10 cellular contexts compared by ENCODE assay signal in genomic region chr3:36892457-36893136, GRCh38. TPM values are rescaled to one million over a fixed set of nuclear protein-coding genes. Genes with fewer than 3 reads are reported as not detected.
A peak's percentile ranks its signal among the peaks of the same experiment; 100 is the strongest.
DNase-seq lines count a peak whose midpoint lies in the region; ATAC-seq and TF ChIP-seq lines count a peak whose summit lies in the region.
"Had no signal": no experiment of that assay in that cellular context is flagged by ENCODE, and none has a peak within 500 bp of the region (broad histone marks: within the 10 kb centered on the region; RNA-seq: fewer than 3 reads in every experiment).

No MANE protein-coding gene starts in this region.

- TF ChIP-seq EP300 in upper lobe of left lung (IDR thresholded peaks at IDR 0.05) = no peak

- intact Hi-C loops in heart left ventricle (cut with DNase I) = no loop called here
- intact Hi-C loops in Right ventricle myocardium inferior (cut with DNase I) = no loop called here
- intact Hi-C loops in activated CD8-positive, alpha-beta T cell treated with anti-CD3 and anti-CD28 coated beads for 36 hours (cut with micrococcal nuclease) = no loop called here
- intact Hi-C loops in left lung (cut with DNase I) = no loop called here

- ATAC-seq in heart left ventricle = no peak
- ATAC-seq in Right ventricle myocardium inferior = no peak
- ATAC-seq in activated CD8-positive, alpha-beta T cell treated with anti-CD3 and anti-CD28 coated beads for 36 hours = no peak
- no peak for ATAC-seq in left lung
- ATAC-seq in upper lobe of left lung (ENCODE audit: low FRiP score in 2 of 2) = no peak
- ATAC-seq in HG03520 (IDR thresholded peaks at IDR 0.05; ENCODE audit: unreplicated experiment) = no peak

- H3K27ac ChIP-seq in heart left ventricle (peak overlapping the region in 10 of 12 donors; percentile 8 to 81 (median 55)), left lung (peak overlapping the region; percentile 49 to 85), upper lobe of left lung (peak overlapping the region; percentile 20 to 81 (median 62))

- TF ChIP-seq POLR2A in heart left ventricle (IDR thresholded peaks at IDR 0.05) (no peak), upper lobe of left lung (IDR thresholded peaks at IDR 0.05) (no peak)

- no peak overlapping the region for H3K4me3 Mint-ChIP-seq in activated CD8-positive, alpha-beta T cell treated with anti-CD3 and anti-CD28 coated beads for 36 hours

- H3K27me3 ChIP-seq in heart left ventricle = no peaks in the 10 kb centered on the region
- H3K27me3 ChIP-seq in left lung = no peaks in the 10 kb centered on the region
- H3K27me3 ChIP-seq in upper lobe of left lung = no peaks in the 10 kb centered on the region
- H3K27me3 ChIP-seq: tibial nerve had no signal

- H3K27ac Mint-ChIP-seq in activated CD8-positive, alpha-beta T cell treated with anti-CD3 and anti-CD28 coated beads for 36 hours = peak overlapping the region; percentile 83

- DNase-seq in heart left ventricle (no peak), Right ventricle myocardium inferior (ENCODE audit: missing footprints) (no peak), left lung (no peak), upper lobe of left lung (no peak), NCI-H82 (lab: John Stamatoyannopoulos, UW) (no peak), NCI-H1092 (lab: John Stamatoyannopoulos, UW) (no peak)
- no peak for DNase-seq in activated CD8-positive, alpha-beta T cell treated with anti-CD3 and anti-CD28 coated beads for 36 hours
- DNase-seq: activated CD4-positive, alpha-beta T cell treated with anti-CD3 and anti-CD28 coated beads, Interleukin-2, amount 50 U/mL, for 48 hours had no signal

- H3K4me1 ChIP-seq in heart left ventricle (peaks cover 0 to 52% (median 16%) of the 10 kb centered on the region in 12 donors), left lung (peaks cover 12 to 42% of the 10 kb centered on the region in 2 donors), upper lobe of left lung (peaks cover 15 to 29% (median 22%) of the 10 kb centered on the region in 4 donors)

- H3K4me3 ChIP-seq in heart left ventricle (no peak overlapping the region), left lung (no peak overlapping the region), upper lobe of left lung (no peak overlapping the region)
- H3K4me3 ChIP-seq: tibial nerve had no signal

- H3K27me3 Mint-ChIP-seq in activated CD8-positive, alpha-beta T cell treated with anti-CD3 and anti-CD28 coated beads for 36 hours = no peaks in the 10 kb centered on the region

- CTCF ChIA-PET in activated CD8-positive, alpha-beta T cell treated with anti-CD3 and anti-CD28 coated beads for 36 hours (lab: Charles Lee) = interaction anchor here (0.9 to 4.2 kb wide), 8 partner anchors 10 to 66 kb away, joined by 3 to 18 read pairs (median 3); no protein-coding TSS in a partner anchor

- 87 to 91% (median 88%) methylated on average over 12 of the region's 12 CpGs for WGBS in heart left ventricle, 4 donors
- 88 to 93% methylated on average over 12 of the region's 12 CpGs for WGBS in upper lobe of left lung, 2 donors

- H3K4me1 Mint-ChIP-seq in activated CD8-positive, alpha-beta T cell treated with anti-CD3 and anti-CD28 coated beads for 36 hours (ENCODE audit: low read depth) = peaks cover 47% of the 10 kb centered on the region

- H3K36me3 ChIP-seq in heart left ventricle (peaks cover 0 to 58% (median 24%) of the 10 kb centered on the region in 9 donors), left lung (peaks cover 0 to 48% of the 10 kb centered on the region in 2 donors), upper lobe of left lung (peaks cover 0 to 56% (median 19%) of the 10 kb centered on the region in 4 donors)

- H3K9me3 ChIP-seq in heart left ventricle (no peaks in the 10 kb centered on the region), left lung (no peaks in the 10 kb centered on the region), upper lobe of left lung (no peaks in the 10 kb centered on the region)
- H3K9me3 ChIP-seq: tibial nerve had no signal

- peaks cover 48% of the 10 kb centered on the region for H3K36me3 Mint-ChIP-seq in activated CD8-positive, alpha-beta T cell treated with anti-CD3 and anti-CD28 coated beads for 36 hours (ENCODE audit: low read depth)

- POLR2A ChIA-PET in activated CD8-positive, alpha-beta T cell treated with anti-CD3 and anti-CD28 coated beads for 36 hours (lab: Charles Lee) = interaction anchor here (0.9 to 1.7 kb wide), 7 partner anchors 10 to 51 kb away, joined by 3 to 6 read pairs (median 3); no protein-coding TSS in a partner anchor

- TF ChIP-seq CTCF in heart left ventricle (IDR thresholded peaks at IDR 0.05) = no peak
- TF ChIP-seq CTCF in activated CD8-positive, alpha-beta T cell treated with anti-CD3 and anti-CD28 coated beads for 36 hours (IDR thresholded peaks at IDR 0.05) = no peak
- TF ChIP-seq CTCF in left lung (IDR thresholded peaks at IDR 0.05) = no peak
- no peak for TF ChIP-seq CTCF in upper lobe of left lung (IDR thresholded peaks at IDR 0.05)

- peaks cover 3% of the 10 kb centered on the region for H3K9me3 Mint-ChIP-seq in activated CD8-positive, alpha-beta T cell treated with anti-CD3 and anti-CD28 coated beads for 36 hours

RNA-seq across cellular contexts. Expression of gene TRANK1, which starts 52.3 kb away (rescaled TPM):
- total RNA-seq in heart left ventricle (10 to 100 TPM in 2 of 9 donors, 1 to 10 TPM in 7; 2.2 to 27.9 (median 4.9) TPM), Right ventricle myocardium inferior (5.7 TPM), left lung (10 to 100 TPM; 24.2 to 26.6 TPM), upper lobe of left lung (10 to 100 TPM; 10.6 to 39.8 (median 28.1) TPM)
- polyA plus RNA-seq in heart left ventricle = 1 to 10 TPM; 2.2 to 3.0 TPM
- total RNA-seq in activated CD8-positive, alpha-beta T cell treated with anti-CD3 and anti-CD28 coated beads for 36 hours = 10 to 100 TPM; 16.0 to 17.4 TPM
